1 cellular context compared by ENCODE assay signal in the genomic region with DNA sequence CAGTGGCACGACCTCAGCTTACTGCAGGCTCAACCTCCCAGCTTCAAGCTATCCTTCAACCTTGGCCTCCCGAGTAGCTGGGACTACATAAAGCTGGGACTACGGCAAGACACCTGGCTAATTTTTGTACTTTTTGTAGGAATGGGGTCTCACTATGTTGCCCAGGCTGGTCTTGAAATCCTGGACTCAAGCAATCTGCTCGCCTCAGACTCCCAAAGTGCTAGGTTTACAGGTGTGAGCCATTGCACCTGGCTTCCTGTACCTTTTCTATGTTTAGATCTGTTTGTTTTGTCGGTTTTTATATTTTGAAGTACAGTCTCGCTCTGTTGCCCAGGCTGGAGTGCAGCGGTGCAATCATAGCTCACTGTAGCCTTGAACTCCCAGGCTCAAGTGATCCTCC.
A peak's percentile ranks its signal among the peaks of the same experiment; 100 is the strongest.
TF ChIP-seq lines count a peak whose summit lies in the region.

No MANE protein-coding gene starts in this region.

TF ChIP-seq in K562, 482 proteins besides CTCF, POLR2A, EP300 and RAD21:
- TF ChIP-seq MTA2 (IDR thresholded peaks at IDR 0.05; ENCODE audit: low read depth), result no peak
- TF ChIP-seq ZNF121 (CRISPR knock-in tag; conservative IDR thresholded peaks at IDR 0.05), result peak; percentile 61
